In the genomic region with DNA sequence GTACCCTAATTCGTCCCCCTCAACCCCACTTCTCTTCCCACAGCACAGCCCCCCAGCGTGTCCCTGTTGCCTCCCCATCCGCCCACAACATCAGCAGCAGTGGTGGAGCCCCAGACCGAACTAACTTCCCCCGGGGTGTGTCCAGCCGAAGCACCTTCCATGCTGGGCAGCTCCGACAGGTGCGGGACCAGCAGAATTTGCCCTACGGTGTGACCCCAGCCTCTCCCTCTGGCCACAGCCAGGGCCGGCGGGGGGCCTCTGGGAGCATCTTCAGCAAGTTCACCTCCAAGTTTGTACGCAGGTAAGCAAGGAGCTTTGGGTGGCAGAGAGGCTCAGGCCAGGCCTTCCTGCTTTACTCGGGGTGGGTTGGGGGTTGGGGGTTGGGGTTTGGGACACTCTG, we compare ENCODE assay signal across 21 cellular contexts. TPM values are rescaled to one million over a fixed set of nuclear protein-coding genes. Genes with fewer than 3 reads are reported as not detected.
DNase-seq lines count a peak whose midpoint lies in the region; ATAC-seq and TF ChIP-seq lines count a peak whose summit lies in the region.
"Had no signal": no experiment of that assay in that cellular context is flagged by ENCODE, and none has a peak within 500 bp of the region (broad histone marks: within the 10 kb centered on the region; RNA-seq: fewer than 3 reads in every experiment).

No MANE protein-coding gene starts in this region.

- no peak for ATAC-seq in stimulated activated effector memory CD8-positive, alpha-beta T cell treated with anti-CD3 and anti-CD28 coated beads, Interleukin-12 subunit alpha, Interleukin-12 subunit beta, amount 100 ng/mL, for 72 hours
- ATAC-seq in gastroesophageal sphincter (no peak), Right ventricle myocardium superior (ENCODE audit: poor library complexity) (no peak)
- ATAC-seq: HCT116 had no signal

- H3K36me3 ChIP-seq in Caco-2 (ENCODE audit: control insufficient read depth, insufficient read depth, low read length) (peaks cover 3% of the 10 kb centered on the region), gastroesophageal sphincter (peaks cover 3 to 98% of the 10 kb centered on the region in 2 donors)

- WGBS in gastroesophageal sphincter (ENCODE audit: low coverage in 1 of 2), 2 donors, result 93% methylated on average over 5 of the region's 13 CpGs; no CpG with 5 or more reads in 1 of the 2 donors

- H3K9me3 ChIP-seq in Caco-2 (no peaks in the 10 kb centered on the region), gastroesophageal sphincter (no peaks in the 10 kb centered on the region)
- H3K9me3 ChIP-seq: MG63, SK-N-SH had no signal

- H3K4me3 Mint-ChIP-seq in Caco-2 (ENCODE audit: unreplicated experiment), result no peak overlapping the region
- no peak overlapping the region for H3K4me3 Mint-ChIP-seq in stimulated activated effector memory CD8-positive, alpha-beta T cell treated with anti-CD3 and anti-CD28 coated beads, Interleukin-12 subunit alpha, Interleukin-12 subunit beta, amount 100 ng/mL, for 72 hours
- H3K4me3 Mint-ChIP-seq: B cell had no signal

- H3K27me3 ChIP-seq in Caco-2 (replicated peaks; ENCODE audit: control insufficient read depth, insufficient read depth, low read length) (no peaks in the 10 kb centered on the region), gastroesophageal sphincter (no peaks in the 10 kb centered on the region)
- H3K27me3 ChIP-seq: MG63 had no signal

- peak overlapping the region; percentile 25; the same call in 1 of the 2 replicates for H3K27ac ChIP-seq in VCaP
- H3K27ac ChIP-seq in cingulate gyrus (ENCODE audit: low read depth, low read length), result peak overlapping the region; percentile 2
- no peak overlapping the region for H3K27ac ChIP-seq in gastroesophageal sphincter

- H3K4me3 ChIP-seq in Caco-2 (ENCODE audit: low read depth, low read length), result no peak overlapping the region
- no peak overlapping the region for H3K4me3 ChIP-seq in gastroesophageal sphincter
- H3K4me3 ChIP-seq: MG63 had no signal

- no peak for TF ChIP-seq POLR2A in gastroesophageal sphincter (IDR thresholded peaks at IDR 0.05)

- no peaks in the 10 kb centered on the region for H3K9me3 Mint-ChIP-seq in Caco-2 (ENCODE audit: unreplicated experiment)
- H3K9me3 Mint-ChIP-seq in stimulated activated effector memory CD8-positive, alpha-beta T cell treated with anti-CD3 and anti-CD28 coated beads, Interleukin-12 subunit alpha, Interleukin-12 subunit beta, amount 100 ng/mL, for 72 hours, result no peaks in the 10 kb centered on the region

- POLR2A ChIA-PET in Caco-2 (lab: Charles Lee), result no interaction called here

- H3K4me1 ChIP-seq in Caco-2 (0 out of 2 replicates have a peak, but pooled peaks cover 5% of the 10 kb centered on the region), gastroesophageal sphincter (peaks cover 0 to 41% (median 12%) of the 10 kb centered on the region in 3 donors)

- no peaks in the 10 kb centered on the region for H3K4me1 Mint-ChIP-seq in Caco-2 (ENCODE audit: low read depth, unreplicated experiment)
- H3K4me1 Mint-ChIP-seq in stimulated activated effector memory CD8-positive, alpha-beta T cell treated with anti-CD3 and anti-CD28 coated beads, Interleukin-12 subunit alpha, Interleukin-12 subunit beta, amount 100 ng/mL, for 72 hours, result no peaks in the 10 kb centered on the region
- H3K4me1 Mint-ChIP-seq: B cell had no signal

- intact Hi-C loops in Caco-2 (cut with micrococcal nuclease; ENCODE audit: unreplicated experiment), result loop anchor here (5.0 kb wide), 1 partner anchor 43 kb away; no protein-coding TSS in a partner anchor
- intact Hi-C loops in Right ventricle myocardium superior (cut with DNase I), result no loop called here

- H3K27ac Mint-ChIP-seq in Caco-2 (ENCODE audit: unreplicated experiment), result peak overlapping the region; percentile 31
- H3K27ac Mint-ChIP-seq in stimulated activated effector memory CD8-positive, alpha-beta T cell treated with anti-CD3 and anti-CD28 coated beads, Interleukin-12 subunit alpha, Interleukin-12 subunit beta, amount 100 ng/mL, for 72 hours, result peak overlapping the region; percentile 67
- H3K27ac Mint-ChIP-seq: B cell had no signal

- no peak for TF ChIP-seq EP300 in gastroesophageal sphincter (IDR thresholded peaks at IDR 0.05)

- TF ChIP-seq CTCF in Caco-2 (IDR thresholded peaks at IDR 0.05; ENCODE audit: insufficient read depth in 1 of 2, low read depth in 1 of 2, low read length in 1 of 2, severe bottlenecking in 1 of 2, unreplicated experiment in 1 of 2), result no peak
- no peak for TF ChIP-seq CTCF in VCaP (conservative IDR thresholded peaks at IDR 0.05)
- no peak for TF ChIP-seq CTCF in gastroesophageal sphincter (IDR thresholded peaks at IDR 0.05)

- peaks cover 62% of the 10 kb centered on the region for H3K36me3 Mint-ChIP-seq in Caco-2 (ENCODE audit: insufficient read depth, unreplicated experiment)
- H3K36me3 Mint-ChIP-seq in stimulated activated effector memory CD8-positive, alpha-beta T cell treated with anti-CD3 and anti-CD28 coated beads, Interleukin-12 subunit alpha, Interleukin-12 subunit beta, amount 100 ng/mL, for 72 hours, result peaks cover 98% of the 10 kb centered on the region

- DNase-seq in Caco-2, result no peak
- DNase-seq in stimulated activated effector memory CD8-positive, alpha-beta T cell treated with anti-CD3 and anti-CD28 coated beads, Interleukin-12 subunit alpha, Interleukin-12 subunit beta, amount 100 ng/mL, for 72 hours (ENCODE audit: low spot score in 2 of 2), result no peak
- no peak for DNase-seq in epidermal melanocyte (ENCODE audit: insufficient read length, low spot score)
- DNase-seq in Right ventricle myocardium superior, result no peak
- DNase-seq in C1 segment of cervical spinal cord (lab: John Stamatoyannopoulos, UW), result no peak
- DNase-seq: EL, GF-D8, GOT3, MG63, NCI-H1417 treated with DMSO at 0.1 percent for 48 hours, NCI-H187 treated with DMSO at 0.1 percent for 48 hours, NCI-H2107, NCI-H446 treated with DMSO at 0.1 percent for 48 hours, NCI-H526 treated with DMSO at 0.1 percent for 48 hours, SHP77 treated with DMSO at 0.1 percent for 48 hours, SK-N-SH had no signal

- H3K27me3 Mint-ChIP-seq in Caco-2 (ENCODE audit: insufficient read depth, unreplicated experiment), result no peaks in the 10 kb centered on the region
- H3K27me3 Mint-ChIP-seq: B cell had no signal

- CTCF ChIA-PET in Caco-2 (lab: Charles Lee), result no interaction called here

- no TSS peak for BruUV-seq in Caco-2 (replicated peaks; lab: Mats Ljungman, UMichigan)

RNA-seq across cellular contexts. Expression of gene RCOR2, which starts 12.2 kb away (rescaled TPM):
- total RNA-seq in Caco-2 (2022) (1.5 and 1.8 TPM in 2 replicates), gastroesophageal sphincter (under 1 TPM in 3 of 4 donors, not detected in 1; 0.16 to 0.74 (median 0.58) TPM), Right ventricle myocardium superior (9.9 TPM)
- total RNA-seq: B cell had no signal

RNA-seq across cellular contexts. Expression of gene NAA40, which starts 34.1 kb away (rescaled TPM):
- 42.7 and 43.7 TPM in 2 replicates for total RNA-seq in Caco-2 (2022)
- total RNA-seq in gastroesophageal sphincter, result 10 to 100 TPM in 1 of 4 donors, 1 to 10 TPM in 3; 3.8 to 12.5 (median 8.5) TPM
- 20.9 TPM for total RNA-seq in Right ventricle myocardium superior

Comparison
In these comparisons a context has a peak if more than half of its experiments do, and no peak if none do; other contexts are left out.
1. H3K27ac ChIP-seq: peak in VCaP (single experiment) and cingulate gyrus (single experiment); none in gastroesophageal sphincter (0 of 4).